9 cellular contexts compared by ENCODE assay signal in genomic region chr5:67182406-67182805, GRCh38. TPM values are rescaled to one million over a fixed set of nuclear protein-coding genes. Genes with fewer than 3 reads are reported as not detected.
DNase-seq lines count a peak whose midpoint lies in the region; ATAC-seq lines count a peak whose summit lies in the region.
"Had no signal": no experiment of that assay in that cellular context is flagged by ENCODE, and none has a peak within 500 bp of the region (broad histone marks: within the 10 kb centered on the region; RNA-seq: fewer than 3 reads in every experiment).

No MANE protein-coding gene starts in this region.

- H3K9me3 Mint-ChIP-seq in activated naive CD4-positive, alpha-beta T cell treated with anti-CD3 and anti-CD28 coated beads, Interleukin-2, amount 10 ng/mL, durations not matched to agents 7 days and 5 days: peaks cover 34% of the 10 kb centered on the region
- peaks cover under 1 to 4% of the 10 kb centered on the region in 2 donors for H3K9me3 Mint-ChIP-seq in effector memory CD8-positive, alpha-beta T cell

- ATAC-seq in effector memory CD8-positive, alpha-beta T cell (replicated peaks): no peak
- ATAC-seq in aorta (ENCODE audit: low FRiP score): peak; percentile 81

- 0 to 2% methylated on average over 6 of the region's 6 CpGs for WGBS in aorta, 2 donors

- H3K4me1 ChIP-seq in aorta (ENCODE audit: control insufficient read depth in 1 of 2, insufficient read depth in 2 of 2, low read length in 2 of 2): no peaks in the 10 kb centered on the region

- in situ Hi-C loops in G401 (cut with HindIII; ENCODE audit: low sequenced_read_pairs): no loop called here

- H3K27ac Mint-ChIP-seq in activated naive CD4-positive, alpha-beta T cell treated with anti-CD3 and anti-CD28 coated beads, Interleukin-2, amount 10 ng/mL, durations not matched to agents 7 days and 5 days: peak overlapping the region; percentile 91
- H3K27ac Mint-ChIP-seq in effector memory CD8-positive, alpha-beta T cell: peak overlapping the region in 1 of 2 donors; percentile 60

- H3K27ac ChIP-seq in aorta (ENCODE audit: low read depth in 1 of 2, low read length in 2 of 2): peak overlapping the region in 1 of 2 donors; percentile 10

- intact Hi-C loops in aorta (cut with DNase I): no loop called here

- no peaks in the 10 kb centered on the region for H3K9me3 ChIP-seq in aorta (ENCODE audit: control insufficient read depth, low read length)

- H3K4me3 ChIP-seq in aorta (ENCODE audit: low read length in 2 of 2): no peak overlapping the region

- DNase-seq in activated naive CD4-positive, alpha-beta T cell treated with anti-CD3 and anti-CD28 coated beads, Interleukin-2, amount 10 ng/mL, durations not matched to agents 7 days and 5 days: no peak
- DNase-seq in activated naive CD4-positive, alpha-beta T cell (lab: John Stamatoyannopoulos, UW): no peak
- DNase-seq in effector memory CD8-positive, alpha-beta T cell: no peak
- peak; percentile 40 for DNase-seq in mucosa of gallbladder (ENCODE audit: low spot score)
- peak; percentile 86 to 87 for DNase-seq in aorta
- DNase-seq in G401 (ENCODE audit: low spot score): no peak
- DNase-seq in stimulated activated CD4-positive, alpha-beta T cell treated with anti-CD3 and anti-CD28 coated beads, Interleukin-2, amount 100 ng/mL, for 48 hours: no peak
- DNase-seq in effector CD8-positive, alpha-beta T cell (lab: John Stamatoyannopoulos, UW): no peak

- H3K36me3 ChIP-seq in aorta (ENCODE audit: control insufficient read depth in 1 of 2, insufficient read depth in 2 of 2, low read length in 1 of 2): no peaks in the 10 kb centered on the region

- H3K36me3 Mint-ChIP-seq in activated naive CD4-positive, alpha-beta T cell treated with anti-CD3 and anti-CD28 coated beads, Interleukin-2, amount 10 ng/mL, durations not matched to agents 7 days and 5 days: peaks cover 52% of the 10 kb centered on the region
- no peaks in the 10 kb centered on the region for H3K36me3 Mint-ChIP-seq in effector memory CD8-positive, alpha-beta T cell (ENCODE audit: insufficient read depth)

- H3K4me3 Mint-ChIP-seq in activated naive CD4-positive, alpha-beta T cell treated with anti-CD3 and anti-CD28 coated beads, Interleukin-2, amount 10 ng/mL, durations not matched to agents 7 days and 5 days: peak overlapping the region; percentile 38
- peak overlapping the region; percentile 26 to 32 for H3K4me3 Mint-ChIP-seq in effector memory CD8-positive, alpha-beta T cell

- H3K27me3 ChIP-seq in aorta (ENCODE audit: control insufficient read depth in 1 of 2, insufficient read depth in 2 of 2, low read length in 1 of 2): no peaks in the 10 kb centered on the region

- no peaks in the 10 kb centered on the region for H3K27me3 Mint-ChIP-seq in activated naive CD4-positive, alpha-beta T cell treated with anti-CD3 and anti-CD28 coated beads, Interleukin-2, amount 10 ng/mL, durations not matched to agents 7 days and 5 days
- no peaks in the 10 kb centered on the region for H3K27me3 Mint-ChIP-seq in effector memory CD8-positive, alpha-beta T cell
- H3K27me3 Mint-ChIP-seq: IgD-negative memory B cell had no signal

- CTCF ChIA-PET in activated naive CD4-positive, alpha-beta T cell treated with anti-CD3 and anti-CD28 coated beads, Interleukin-2, amount 10 ng/mL, durations not matched to agents 7 days and 5 days (lab: Charles Lee): interaction anchor here (0.9 to 1.5 kb wide), 3 partner anchors 9 to 25 kb away, joined by 3 to 5 read pairs (median 4); no protein-coding TSS in a partner anchor

- H3K4me1 Mint-ChIP-seq in activated naive CD4-positive, alpha-beta T cell treated with anti-CD3 and anti-CD28 coated beads, Interleukin-2, amount 10 ng/mL, durations not matched to agents 7 days and 5 days: peaks cover 70% of the 10 kb centered on the region
- H3K4me1 Mint-ChIP-seq in effector memory CD8-positive, alpha-beta T cell (ENCODE audit: low read depth in 2 of 2): peaks cover 14 to 27% of the 10 kb centered on the region in 2 donors

RNA-seq across cellular contexts. Expression of gene CD180, which starts 14.2 kb away (rescaled TPM):
- total RNA-seq in mucosa of gallbladder (1.6 TPM), aorta (1 to 10 TPM; 1.6 to 3.0 TPM)
- polyA plus RNA-seq in aorta: 1 to 10 TPM in 1 of 2 donors, under 1 TPM in 1; 0.18 to 1.4 TPM
- not detected in 2 replicates for total RNA-seq in G401 (2014; rRNA removed; shearing (Covaris generic))

Comparison
In these comparisons a context has a peak if more than half of its experiments do, and no peak if none do; other contexts are left out.
1. DNase-seq: peak in mucosa of gallbladder (single experiment) and aorta (2 of 2); none in activated naive CD4-positive, alpha-beta T cell treated with anti-CD3 and anti-CD28 coated beads, Interleukin-2, amount 10 ng/mL, durations not matched to agents 7 days and 5 days (single experiment), activated naive CD4-positive, alpha-beta T cell (0 of 4), effector memory CD8-positive, alpha-beta T cell (0 of 3), G401 (single experiment), stimulated activated CD4-positive, alpha-beta T cell treated with anti-CD3 and anti-CD28 coated beads, Interleukin-2, amount 100 ng/mL, for 48 hours (0 of 2) and effector CD8-positive, alpha-beta T cell (single experiment).